ENCODE assay signal across 23 cellular contexts in genomic region chr10:131692686-131693334, GRCh38.
"Had no signal": no experiment of that assay in that cellular context is flagged by ENCODE, and none has a peak within 500 bp of the region (broad histone marks: within the 10 kb centered on the region; RNA-seq: fewer than 3 reads in every experiment).

No MANE protein-coding gene starts in this region.

- H3K9me3 ChIP-seq: breast epithelium, MG63 had no signal

- H3K4me3 Mint-ChIP-seq: activated CD8-positive, alpha-beta T cell treated with anti-CD3 and anti-CD28 coated beads for 36 hours; activated naive CD4-positive, alpha-beta T cell treated with anti-CD3 and anti-CD28 coated beads, Interleukin-2, amount 50 U/mL, for 24 hours; activated T-cell treated with anti-CD3 and anti-CD28 coated beads, Interleukin-2, amount 50 U/mL, for 72 hours; T-helper 1 cell treated with Interleukin-12 subunit alpha and Interleukin-12 subunit beta and Interleukin-4 antibody, amounts not matched to agents 30 μg/mL and 1 μg/mL, for 36 hours had no signal

- H3K4me1 ChIP-seq: breast epithelium had no signal

- H3K36me3 ChIP-seq: breast epithelium, MG63 had no signal

- H3K27ac Mint-ChIP-seq: activated CD8-positive, alpha-beta T cell treated with anti-CD3 and anti-CD28 coated beads for 36 hours; activated naive CD4-positive, alpha-beta T cell treated with anti-CD3 and anti-CD28 coated beads, Interleukin-2, amount 50 U/mL, for 24 hours; activated T-cell treated with anti-CD3 and anti-CD28 coated beads, Interleukin-2, amount 50 U/mL, for 72 hours; activated T-helper 2 cell treated with anti-CD3 and anti-CD28 coated beads, Interferon-gamma antibody, Interleukin-2, Interleukin-4, amounts not matched to agents 10 μg/mL and 5 μg/mL and 100 μg/mL, durations not matched to agents 14 hours and 24 hours and 36 hours; T-helper 1 cell treated with Interleukin-12 subunit alpha and Interleukin-12 subunit beta and Interleukin-4 antibody, amounts not matched to agents 30 μg/mL and 1 μg/mL, for 36 hours had no signal

- H3K4me3 ChIP-seq: breast epithelium, MG63 had no signal

- H3K27ac ChIP-seq: breast epithelium had no signal

- ATAC-seq: activated CD4-positive, CD25-positive, alpha-beta regulatory T cell treated with anti-CD3 and anti-CD28 coated beads, Interleukin-2, amount 50 U/mL, for 24 hours; activated CD8-positive, alpha-beta T cell treated with anti-CD3 and anti-CD28 coated beads for 36 hours; activated T-cell treated with anti-CD3 and anti-CD28 coated beads, Interleukin-2, amount 50 U/mL, for 72 hours had no signal

- H3K27me3 Mint-ChIP-seq: activated CD8-positive, alpha-beta T cell treated with anti-CD3 and anti-CD28 coated beads for 36 hours had no signal

- H3K27me3 ChIP-seq: MG63 had no signal

- H3K4me1 Mint-ChIP-seq: activated naive CD4-positive, alpha-beta T cell treated with anti-CD3 and anti-CD28 coated beads, Interleukin-2, amount 50 U/mL, for 24 hours had no signal

- DNase-seq: activated CD4-positive, alpha-beta T cell treated with anti-CD3 and anti-CD28 coated beads for 4 hours; activated CD8-positive, alpha-beta memory T cell treated with anti-CD3 and anti-CD28 coated beads, Interleukin-2, amount 50 U/mL, for 4 hours; activated CD8-positive, alpha-beta T cell treated with anti-CD3 and anti-CD28 coated beads for 36 hours; activated naive CD4-positive, alpha-beta T cell; activated T-cell treated with anti-CD3 and anti-CD28 coated beads, Interleukin-2, amount 50 U/mL, for 72 hours; MG63; MV-4-11; NCI-H1092 treated with DMSO at 0.1 percent for 48 hours; NCI-H1417 treated with DMSO at 0.1 percent for 48 hours; NCI-H1694; NCI-H2029; NCI-H2107; NCI-H2171 treated with DMSO at 0.1 percent for 48 hours; NCI-H226; NCI-H526 treated with DMSO at 0.1 percent for 48 hours; NCI-H82; SHP77 treated with DMSO at 0.1 percent for 48 hours had no signal

- H3K9me3 Mint-ChIP-seq: activated naive CD4-positive, alpha-beta T cell treated with anti-CD3 and anti-CD28 coated beads, Interleukin-2, amount 50 U/mL, for 24 hours; activated T-helper 2 cell treated with anti-CD3 and anti-CD28 coated beads, Interferon-gamma antibody, Interleukin-2, Interleukin-4, amounts not matched to agents 10 μg/mL and 5 μg/mL and 100 μg/mL, durations not matched to agents 14 hours and 24 hours and 36 hours had no signal

- H3K36me3 Mint-ChIP-seq: activated naive CD4-positive, alpha-beta T cell treated with anti-CD3 and anti-CD28 coated beads, Interleukin-2, amount 50 U/mL, for 24 hours had no signal

- FAIRE-seq: RCC 7860 had no signal
